10 cellular contexts compared by ENCODE assay signal in genomic region chr10:14302035-14302434, GRCh38.
DNase-seq lines count a peak whose midpoint lies in the region; ATAC-seq and TF ChIP-seq lines count a peak whose summit lies in the region.
"Had no signal": no experiment of that assay in that cellular context is flagged by ENCODE, and none has a peak within 500 bp of the region (broad histone marks: within the 10 kb centered on the region; RNA-seq: fewer than 3 reads in every experiment).

No MANE protein-coding gene starts in this region.

- TF ChIP-seq CTCF in GM12873 (IDR thresholded peaks at IDR 0.05; ENCODE audit: insufficient read depth, low read depth, low read length, missing control alignments) = peak; percentile 40

- DNase-seq in AG08395 (ENCODE audit: low spot score) (peak; percentile 33), glomerular visceral epithelial cell (ENCODE audit: extremely low spot score) (peak; percentile 9), midbrain (lab: John Stamatoyannopoulos, UW) (no peak), pons (ENCODE audit: low spot score) (no peak), T-helper 9 cell (no peak)
- DNase-seq: foreskin melanocyte, natural killer cell had no signal

- ATAC-seq in SK-N-SH treated with all-trans-retinoic acid at 6 μM for 48 hours = peak; percentile 33; the same call in 1 of the 3 replicates
- ATAC-seq in GM21526 (IDR thresholded peaks at IDR 0.05; ENCODE audit: low FRiP score, unreplicated experiment) = no peak
- ATAC-seq: natural killer cell had no signal

TF ChIP-seq in SK-N-SH treated with all-trans-retinoic acid at 6 μM for 48 hours, 23 proteins besides CTCF, POLR2A, EP300 and RAD21:
- no peak for TF ChIP-seq ZFP30 (CRISPR knock-in tag; IDR thresholded peaks at IDR 0.05)
- TF ChIP-seq ARNTL (CRISPR knock-in tag; IDR thresholded peaks at IDR 0.05; ENCODE audit: borderline replicate concordance, low read depth) = no peak

Comparison
In these comparisons a context has a peak if more than half of its experiments do, and no peak if none do; other contexts are left out.
1. DNase-seq: peak in AG08395 (single experiment) and glomerular visceral epithelial cell (single experiment); none in midbrain (single experiment), pons (single experiment) and T-helper 9 cell (single experiment).